5 cellular contexts compared by ENCODE assay signal in genomic region chr9:41353026-41353425, GRCh38.
DNase-seq lines count a peak whose midpoint lies in the region; FAIRE-seq and TF ChIP-seq lines count a peak whose summit lies in the region.
"Not testable (repeated sequence)": the region's sequence is repeated elsewhere in the genome, so short reads cannot be mapped to it uniquely, and the experiment has no call there.

No MANE protein-coding gene starts in this region.

- not testable (repeated sequence) for H3K9me2 ChIP-seq in Karpas-422 (replicated peaks; ENCODE audit: insufficient read depth, low read length)

- DNase-seq in Karpas-422 (peak; percentile 31), kidney (peak; percentile 42), osteocyte (ENCODE audit: extremely low spot score, unreplicated experiment) (peak; percentile 68), sigmoid colon (peak; percentile 28)
- peak; percentile 8 for DNase-seq in activated naive CD4-positive, alpha-beta T cell treated with anti-CD3 and anti-CD28 coated beads, Interleukin-2, amount 10 ng/mL, durations not matched to agents 7 days and 5 days

- not testable (repeated sequence) for H3K4me2 ChIP-seq in Karpas-422 (ENCODE audit: low read depth, low read length, poor library complexity, severe bottlenecking)

- not testable (repeated sequence) for H3K9me3 Mint-ChIP-seq in activated naive CD4-positive, alpha-beta T cell treated with anti-CD3 and anti-CD28 coated beads, Interleukin-2, amount 10 ng/mL, durations not matched to agents 7 days and 5 days; osteocyte (ENCODE audit: unreplicated experiment)

- intact Hi-C loops in kidney (cut with DNase I); sigmoid colon (cut with DNase I): not testable (repeated sequence)

- not testable (repeated sequence) for H4K20me1 ChIP-seq in Karpas-422 (ENCODE audit: insufficient read depth, low read depth, low read length)

- not testable (repeated sequence) for TF ChIP-seq EP300 in sigmoid colon (IDR thresholded peaks at IDR 0.05)

- not testable (repeated sequence) for H3K4me3 Mint-ChIP-seq in activated naive CD4-positive, alpha-beta T cell treated with anti-CD3 and anti-CD28 coated beads, Interleukin-2, amount 10 ng/mL, durations not matched to agents 7 days and 5 days; osteocyte (ENCODE audit: unreplicated experiment)

- not testable (repeated sequence) for TF ChIP-seq POLR2A in sigmoid colon (IDR thresholded peaks at IDR 0.05)

- not testable (repeated sequence) for H3K36me3 ChIP-seq in Karpas-422 (ENCODE audit: insufficient read depth, low read length); kidney (ENCODE audit: control insufficient read depth in 1 of 2, insufficient read depth in 2 of 2, low read length in 2 of 2); sigmoid colon

- 90 to 94% methylated on average over 18 to 19 of the region's 20 CpGs for WGBS in sigmoid colon, 2 donors

- not testable (repeated sequence) for H3K27me3 ChIP-seq in Karpas-422 (ENCODE audit: low read length); sigmoid colon

- H3K27ac Mint-ChIP-seq in activated naive CD4-positive, alpha-beta T cell treated with anti-CD3 and anti-CD28 coated beads, Interleukin-2, amount 10 ng/mL, durations not matched to agents 7 days and 5 days; osteocyte (ENCODE audit: unreplicated experiment): not testable (repeated sequence)

- not testable (repeated sequence) for H3K79me2 ChIP-seq in Karpas-422 (ENCODE audit: low read length)

- peaks cover 11% of the 10 kb centered on the region for H3K4me1 Mint-ChIP-seq in activated naive CD4-positive, alpha-beta T cell treated with anti-CD3 and anti-CD28 coated beads, Interleukin-2, amount 10 ng/mL, durations not matched to agents 7 days and 5 days
- not testable (repeated sequence) for H3K4me1 Mint-ChIP-seq in osteocyte (ENCODE audit: unreplicated experiment)

- not testable (repeated sequence) for H3K9me3 ChIP-seq in Karpas-422 (ENCODE audit: low read length); kidney (ENCODE audit: control insufficient read depth in 1 of 2, low read length in 2 of 2); sigmoid colon

- H3K4me3 ChIP-seq in Karpas-422 (ENCODE audit: low read length); kidney (ENCODE audit: low read length in 2 of 2); sigmoid colon: not testable (repeated sequence)

- H2AFZ ChIP-seq in Karpas-422 (ENCODE audit: low read length) = not testable (repeated sequence)

- TF ChIP-seq CTCF in kidney (IDR thresholded peaks at IDR 0.05; ENCODE audit: borderline replicate concordance, extremely low read depth, insufficient read depth); osteocyte (IDR thresholded peaks at IDR 0.05); sigmoid colon (IDR thresholded peaks at IDR 0.05): not testable (repeated sequence)

- not testable (repeated sequence) for H3K27ac ChIP-seq in Karpas-422 (ENCODE audit: low read length); kidney (ENCODE audit: low read depth in 2 of 2, low read length in 2 of 2); sigmoid colon

- not testable (repeated sequence) for H3K4me1 ChIP-seq in Karpas-422 (ENCODE audit: low read length); kidney (ENCODE audit: control insufficient read depth in 1 of 2, insufficient read depth in 1 of 2, low read depth in 1 of 2, low read length in 2 of 2); sigmoid colon

- H3K9ac ChIP-seq in Karpas-422 (ENCODE audit: low read length); kidney (ENCODE audit: low read length in 2 of 2): not testable (repeated sequence)

- not testable (repeated sequence) for H3K27me3 Mint-ChIP-seq in activated naive CD4-positive, alpha-beta T cell treated with anti-CD3 and anti-CD28 coated beads, Interleukin-2, amount 10 ng/mL, durations not matched to agents 7 days and 5 days; osteocyte (ENCODE audit: unreplicated experiment)

- not testable (repeated sequence) for H3K36me3 Mint-ChIP-seq in activated naive CD4-positive, alpha-beta T cell treated with anti-CD3 and anti-CD28 coated beads, Interleukin-2, amount 10 ng/mL, durations not matched to agents 7 days and 5 days; osteocyte (ENCODE audit: unreplicated experiment)

- not testable (repeated sequence) for FAIRE-seq in kidney (lab: Jason Lieb, UNC)

- CTCF ChIA-PET in activated naive CD4-positive, alpha-beta T cell treated with anti-CD3 and anti-CD28 coated beads, Interleukin-2, amount 10 ng/mL, durations not matched to agents 7 days and 5 days (lab: Charles Lee) = not testable (repeated sequence)

Comparison
In these comparisons a context has a peak if more than half of its experiments do, and no peak if none do; other contexts are left out.
1. DNase-seq: peak in every context shown above with its lines; median percentile 68 in osteocyte; 42 in kidney; 31 in Karpas-422; 28 in sigmoid colon; 8 in activated naive CD4-positive, alpha-beta T cell treated with anti-CD3 and anti-CD28 coated beads, Interleukin-2, amount 10 ng/mL, durations not matched to agents 7 days and 5 days.